26 cellular contexts compared by ENCODE assay signal in genomic region chr12:122635471-122635870, GRCh38.
"Had no signal": no experiment of that assay in that cellular context is flagged by ENCODE, and none has a peak within 500 bp of the region (broad histone marks: within the 10 kb centered on the region; RNA-seq: fewer than 3 reads in every experiment).

No MANE protein-coding gene starts in this region.

- H3K27me3 Mint-ChIP-seq: activated CD8-positive, alpha-beta memory T cell treated with anti-CD3 and anti-CD28 coated beads, Interleukin-2, amount 10 ng/mL, durations not matched to agents 7 days and 5 days; naive B cell had no signal

- H3K4me1 ChIP-seq: lower lobe of right lung, pancreas, psoas muscle, sigmoid colon had no signal

- H3K4me3 ChIP-seq: coronary artery, dorsolateral prefrontal cortex, lower lobe of right lung, mucosa of descending colon, pancreas, psoas muscle, sigmoid colon, smooth muscle cell, tibial nerve had no signal

- DNase-seq: activated CD4-positive, alpha-beta T cell treated with anti-CD3 and anti-CD28 coated beads, Interleukin-2, amount 50 U/mL, for 1 hour; activated CD4-positive, CD25-positive, alpha-beta regulatory T cell treated with anti-CD3 and anti-CD28 coated beads, Interleukin-2, amount 50 U/mL, for 72 hours; activated CD8-positive, alpha-beta memory T cell treated with anti-CD3 and anti-CD28 coated beads, Interleukin-2, amount 10 ng/mL, durations not matched to agents 7 days and 5 days; activated CD8-positive, alpha-beta T cell treated with anti-CD3 and anti-CD28 coated beads, Interleukin-2, amount 10 ng/mL, durations not matched to agents 7 days and 5 days; activated naive CD4-positive, alpha-beta T cell; activated T-cell treated with anti-CD3 and anti-CD28 coated beads, Interleukin-2, amount 50 U/mL, for 48 hours; dorsolateral prefrontal cortex; effector memory CD4-positive, alpha-beta T cell; kidney glomerular epithelial cell; lower lobe of right lung; mesendoderm; mucosa of descending colon; naive B cell; nucleus accumbens; pancreas; psoas muscle; sigmoid colon; stimulated activated CD4-positive, alpha-beta T cell treated with anti-CD3 and anti-CD28 coated beads, Interleukin-2, amount 100 ng/mL, for 24 hours; stimulated activated naive CD4-positive, alpha-beta T cell; T1000; WERI-Rb-1 had no signal

- H3K4me3 Mint-ChIP-seq: activated CD8-positive, alpha-beta memory T cell treated with anti-CD3 and anti-CD28 coated beads, Interleukin-2, amount 10 ng/mL, durations not matched to agents 7 days and 5 days; activated CD8-positive, alpha-beta T cell treated with anti-CD3 and anti-CD28 coated beads, Interleukin-2, amount 10 ng/mL, durations not matched to agents 7 days and 5 days; naive B cell had no signal

- ATAC-seq: activated CD8-positive, alpha-beta memory T cell treated with anti-CD3 and anti-CD28 coated beads, Interleukin-2, amount 10 ng/mL, durations not matched to agents 7 days and 5 days; activated CD8-positive, alpha-beta T cell treated with anti-CD3 and anti-CD28 coated beads, Interleukin-2, amount 10 ng/mL, durations not matched to agents 7 days and 5 days; activated naive CD4-positive, alpha-beta T cell treated with anti-CD3 and anti-CD28 coated beads, Interleukin-2, amount 50 U/mL, for 72 hours; left lobe of liver; lower lobe of right lung; mucosa of descending colon; psoas muscle had no signal

- H3K27ac ChIP-seq: coronary artery, lower lobe of right lung, psoas muscle, sigmoid colon, tibial nerve, WERI-Rb-1 had no signal

- H3K27ac Mint-ChIP-seq: activated CD8-positive, alpha-beta memory T cell treated with anti-CD3 and anti-CD28 coated beads, Interleukin-2, amount 10 ng/mL, durations not matched to agents 7 days and 5 days; activated CD8-positive, alpha-beta T cell treated with anti-CD3 and anti-CD28 coated beads, Interleukin-2, amount 10 ng/mL, durations not matched to agents 7 days and 5 days had no signal

- H3K4me1 Mint-ChIP-seq: activated CD8-positive, alpha-beta memory T cell treated with anti-CD3 and anti-CD28 coated beads, Interleukin-2, amount 10 ng/mL, durations not matched to agents 7 days and 5 days; naive B cell had no signal

- H3K9me3 ChIP-seq: lower lobe of right lung, mucosa of descending colon, pancreas, psoas muscle, sigmoid colon, tibial nerve had no signal

- H3K9me3 Mint-ChIP-seq: activated naive CD4-positive, alpha-beta T cell treated with anti-CD3 and anti-CD28 coated beads, Interleukin-2, amount 50 U/mL, for 72 hours; naive B cell had no signal

- H3K27me3 ChIP-seq: dorsolateral prefrontal cortex, pancreas, sigmoid colon, tibial nerve had no signal

- H3K36me3 Mint-ChIP-seq: activated naive CD4-positive, alpha-beta T cell treated with anti-CD3 and anti-CD28 coated beads, Interleukin-2, amount 50 U/mL, for 72 hours; naive B cell had no signal

- H3K4me2 ChIP-seq: smooth muscle cell had no signal

- H3K36me3 ChIP-seq: lower lobe of right lung, pancreas, sigmoid colon, tibial nerve had no signal
